8 cellular contexts compared by ENCODE assay signal in genomic region chr7:141785711-141786552, GRCh38.
DNase-seq lines count a peak whose midpoint lies in the region; ATAC-seq lines count a peak whose summit lies in the region.

No MANE protein-coding gene starts in this region.

- ATAC-seq in GM19372 (IDR thresholded peaks at IDR 0.05; ENCODE audit: low read depth, unreplicated experiment) = peak; percentile 82
- ATAC-seq in HG03575 (IDR thresholded peaks at IDR 0.05; ENCODE audit: extremely low read depth, insufficient number of reproducible peaks, low FRiP score, unreplicated experiment) = peak; percentile 60

- DNase-seq in DMS79 (lab: John Stamatoyannopoulos, UW) (peak; percentile 2), NCI-H82 (lab: John Stamatoyannopoulos, UW) (peak; percentile 73), astrocyte of the hippocampus (ENCODE audit: low read depth, low spot score) (peak; percentile 72), iPS-NIHi11 (ENCODE audit: low spot score) (peak; percentile 65), UCSD-AML1 (lab: John Stamatoyannopoulos, UW; ENCODE audit: unreplicated experiment) (no peak)
- DNase-seq in stimulated activated CD8-positive, alpha-beta memory T cell treated with anti-CD3 and anti-CD28 coated beads, Interleukin-12 subunit alpha, Interleukin-12 subunit beta, amount 100 ng/mL, for 1 hour (ENCODE audit: low read depth) = peak; percentile 10
